Comparison of ENCODE assay signal across 8 cellular contexts in the genomic region with DNA sequence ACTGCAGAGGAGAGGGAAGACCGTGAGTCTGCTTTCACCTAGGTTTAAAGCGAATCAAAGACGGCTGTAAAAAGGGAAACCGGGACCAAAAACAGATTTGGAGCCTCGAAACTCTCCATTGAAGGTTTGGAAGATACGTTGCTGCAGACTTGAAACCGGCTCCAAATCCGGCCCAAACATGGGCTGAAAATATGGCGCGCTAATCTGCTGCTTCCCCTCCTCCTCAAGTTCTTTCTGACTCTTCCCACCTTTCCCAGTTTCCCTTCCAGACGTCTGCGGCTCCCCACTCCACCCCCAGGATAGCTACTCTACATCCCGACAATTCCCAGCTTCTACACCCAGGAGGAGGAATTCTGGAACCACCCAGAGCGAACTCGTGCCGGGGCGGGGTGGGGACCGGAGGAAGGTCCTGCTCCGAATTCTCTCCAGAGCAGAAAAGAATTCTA. TPM values are rescaled to one million over a fixed set of nuclear protein-coding genes. Genes with fewer than 3 reads are reported as not detected.
DNase-seq lines count a peak whose midpoint lies in the region; ATAC-seq and TF ChIP-seq lines count a peak whose summit lies in the region.

No MANE protein-coding gene starts in this region.

- H3K36me3 Mint-ChIP-seq in IgD-negative memory B cell, result no peaks in the 10 kb centered on the region
- peaks cover 38% of the 10 kb centered on the region for H3K36me3 Mint-ChIP-seq in natural killer cell treated with Interleukin-12 subunit alpha and Interleukin-12 subunit beta and Interleukin-15 and Interleukin-18, amount 100 ng/mL, for 72 hours

- H3K27ac Mint-ChIP-seq in IgD-negative memory B cell, result peak overlapping the region; percentile 65 to 86 (median 83)
- H3K27ac Mint-ChIP-seq in natural killer cell treated with Interleukin-12 subunit alpha and Interleukin-12 subunit beta and Interleukin-15 and Interleukin-18, amount 100 ng/mL, for 72 hours, result peak overlapping the region; percentile 98 to 99

- peaks cover 78% of the 10 kb centered on the region for H3K27me3 ChIP-seq in A673 (replicated peaks; ENCODE audit: insufficient read depth, low read depth, low read length, poor library complexity)
- H3K27me3 ChIP-seq in endocrine pancreas (ENCODE audit: control insufficient read depth, insufficient read depth, low read length), result peaks cover 15% of the 10 kb centered on the region

- H3K27me3 Mint-ChIP-seq in IgD-negative memory B cell, result peaks cover 55% of the 10 kb centered on the region
- no peaks in the 10 kb centered on the region for H3K27me3 Mint-ChIP-seq in natural killer cell treated with Interleukin-12 subunit alpha and Interleukin-12 subunit beta and Interleukin-15 and Interleukin-18, amount 100 ng/mL, for 72 hours

- no peak overlapping the region for H3K27ac ChIP-seq in A673 (ENCODE audit: low read depth, low read length, poor library complexity, severe bottlenecking)

- H3K4me3 ChIP-seq in A673 (ENCODE audit: low read depth, low read length, poor library complexity, severe bottlenecking) (peak overlapping the region; percentile 49), endocrine pancreas (ENCODE audit: control insufficient read depth, insufficient read depth, low read length) (peak overlapping the region; percentile 60)

- DNase-seq in A673 (ENCODE audit: low spot score) (no peak), NCI-H1436 (lab: John Stamatoyannopoulos, UW) (no peak), NCI-H446 treated with DMSO at 0.1 percent for 48 hours (lab: John Stamatoyannopoulos, UW) (no peak)
- no peak for DNase-seq in natural killer cell treated with Interleukin-12 subunit alpha and Interleukin-12 subunit beta and Interleukin-15 and Interleukin-18, amount 100 ng/mL, for 72 hours (ENCODE audit: low spot score)
- no peak for DNase-seq in activated CD8-positive, alpha-beta memory T cell treated with anti-CD3 and anti-CD28 coated beads for 24 hours

- peaks cover 18 to 23% (median 22%) of the 10 kb centered on the region in 3 donors for H3K4me1 Mint-ChIP-seq in IgD-negative memory B cell
- H3K4me1 Mint-ChIP-seq in natural killer cell treated with Interleukin-12 subunit alpha and Interleukin-12 subunit beta and Interleukin-15 and Interleukin-18, amount 100 ng/mL, for 72 hours (ENCODE audit: low read depth in 2 of 2), result peaks cover 47 to 75% of the 10 kb centered on the region in 2 donors

- H3K9me3 Mint-ChIP-seq in IgD-negative memory B cell, result peaks cover 0 to 8% (median 0%) of the 10 kb centered on the region in 3 donors
- no peaks in the 10 kb centered on the region for H3K9me3 Mint-ChIP-seq in natural killer cell treated with Interleukin-12 subunit alpha and Interleukin-12 subunit beta and Interleukin-15 and Interleukin-18, amount 100 ng/mL, for 72 hours

- H3K9ac ChIP-seq in endocrine pancreas (ENCODE audit: control insufficient read depth, insufficient read depth, low read length), result no peak overlapping the region

- TF ChIP-seq CTCF in A673 (conservative IDR thresholded peaks at IDR 0.05; ENCODE audit: low read depth, low read length), result no peak

- no peaks in the 10 kb centered on the region for H3K9me3 ChIP-seq in A673 (ENCODE audit: low read depth, low read length, poor library complexity, severe bottlenecking)
- H3K9me3 ChIP-seq in endocrine pancreas (ENCODE audit: control insufficient read depth, low read length), result no peaks in the 10 kb centered on the region

- no TSS peak for BruUV-seq in A673 (replicated peaks; lab: Mats Ljungman, UMichigan)

- CTCF ChIA-PET in A673 (lab: Charles Lee), result interaction anchor here (1.9 kb wide), 1 partner anchor 604 kb away, joined by 5 read pairs; no protein-coding TSS in a partner anchor

- H3K4me3 Mint-ChIP-seq in IgD-negative memory B cell, result peak overlapping the region; percentile 85 to 99 (median 96)
- peak overlapping the region; percentile 100 for H3K4me3 Mint-ChIP-seq in natural killer cell treated with Interleukin-12 subunit alpha and Interleukin-12 subunit beta and Interleukin-15 and Interleukin-18, amount 100 ng/mL, for 72 hours

- H3K36me3 ChIP-seq in A673 (ENCODE audit: insufficient read depth, low read length, poor library complexity, severe bottlenecking), result no peaks in the 10 kb centered on the region
- H3K36me3 ChIP-seq in endocrine pancreas (ENCODE audit: control insufficient read depth, insufficient read depth, low read length), result no peaks in the 10 kb centered on the region

- intact Hi-C loops in A673 (cut with micrococcal nuclease; ENCODE audit: unreplicated experiment), result loop anchor here (2.0 kb wide), 1 partner anchor 621 kb away; no protein-coding TSS in a partner anchor

- no peak for ATAC-seq in natural killer cell treated with Interleukin-12 subunit alpha and Interleukin-12 subunit beta and Interleukin-15 and Interleukin-18, amount 100 ng/mL, for 72 hours
- no peak for ATAC-seq in HG02610 (IDR thresholded peaks at IDR 0.05; ENCODE audit: unreplicated experiment)

- POLR2A ChIA-PET in A673 (lab: Charles Lee; ENCODE audit: low non-redundant PET), result no interaction called here

- H3K4me1 ChIP-seq in A673 (ENCODE audit: insufficient read depth, low read length, poor library complexity, severe bottlenecking), result no peaks in the 10 kb centered on the region
- H3K4me1 ChIP-seq in endocrine pancreas (ENCODE audit: control insufficient read depth, insufficient read depth, low read length), result no peaks in the 10 kb centered on the region

RNA-seq across cellular contexts. Expression of a gene that starts 8.7 kb away (rescaled TPM):
- total RNA-seq in A673 (2021), result not detected in 2 replicates
- 1.1 TPM for polyA plus RNA-seq in IgD-negative memory B cell
- total RNA-seq in natural killer cell treated with Interleukin-12 subunit alpha and Interleukin-12 subunit beta and Interleukin-15 and Interleukin-18, amount 100 ng/mL, for 72 hours, result 100 to 1,000 TPM; 117 to 270 TPM

Comparison
In these comparisons a context has a peak if more than half of its experiments do, and no peak if none do; other contexts are left out.
1. RNA of a gene that starts 8.7 kb away (total RNA-seq): 117 to 270 TPM in natural killer cell treated with Interleukin-12 subunit alpha and Interleukin-12 subunit beta and Interleukin-15 and Interleukin-18, amount 100 ng/mL, for 72 hours; not detected in A673; every median in the first group is over 100 times any median in the second.